ENCODE assay signal across 15 cellular contexts in genomic region chr12:13041224-13041623, GRCh38. TPM values are rescaled to one million over a fixed set of nuclear protein-coding genes. Genes with fewer than 3 reads are reported as not detected.
DNase-seq lines count a peak whose midpoint lies in the region; ATAC-seq and TF ChIP-seq lines count a peak whose summit lies in the region.
"Had no signal": no experiment of that assay in that cellular context is flagged by ENCODE, and none has a peak within 500 bp of the region (broad histone marks: within the 10 kb centered on the region; RNA-seq: fewer than 3 reads in every experiment).

No MANE protein-coding gene starts in this region.

- H3K9me2 ChIP-seq in Loucy (replicated peaks; ENCODE audit: low read depth, low read length), result no peaks in the 10 kb centered on the region

- POLR2A ChIA-PET in activated CD8-positive, alpha-beta T cell treated with anti-CD3 and anti-CD28 coated beads, Interleukin-2, amount 10 ng/mL, durations not matched to agents 7 days and 5 days (lab: Charles Lee), result no interaction called here

- H3K36me3 Mint-ChIP-seq in progenitor cell of endocrine pancreas (ENCODE audit: insufficient read depth) (no peaks in the 10 kb centered on the region), glutamatergic neuron (ENCODE audit: unreplicated experiment) (no peaks in the 10 kb centered on the region)
- no peaks in the 10 kb centered on the region for H3K36me3 Mint-ChIP-seq in activated CD8-positive, alpha-beta T cell treated with anti-CD3 and anti-CD28 coated beads, Interleukin-2, amount 10 ng/mL, durations not matched to agents 7 days and 5 days (ENCODE audit: low read depth)

- peak; percentile 63 for ATAC-seq in left lobe of liver
- no peak for ATAC-seq in activated CD8-positive, alpha-beta T cell treated with anti-CD3 and anti-CD28 coated beads, Interleukin-2, amount 10 ng/mL, durations not matched to agents 7 days and 5 days
- ATAC-seq: A549; CD8-positive, alpha-beta T cell had no signal

- no peaks in the 10 kb centered on the region for H3K27me3 ChIP-seq in Loucy (ENCODE audit: insufficient read depth, low read length, poor library complexity, severe bottlenecking)

- peaks cover 24% of the 10 kb centered on the region for H3K4me1 Mint-ChIP-seq in progenitor cell of endocrine pancreas (ENCODE audit: low read depth)
- H3K4me1 Mint-ChIP-seq in activated CD8-positive, alpha-beta T cell treated with anti-CD3 and anti-CD28 coated beads, Interleukin-2, amount 10 ng/mL, durations not matched to agents 7 days and 5 days (ENCODE audit: low read depth), result peaks cover 13% of the 10 kb centered on the region
- H3K4me1 Mint-ChIP-seq in glutamatergic neuron (ENCODE audit: low read depth, unreplicated experiment), result no peaks in the 10 kb centered on the region

- H3K4me2 ChIP-seq in Loucy (ENCODE audit: low read depth, low read length, poor library complexity, severe bottlenecking), result no peak overlapping the region
- H3K4me2 ChIP-seq: A549 had no signal

- TF ChIP-seq CTCF in Loucy (conservative IDR thresholded peaks at IDR 0.05; ENCODE audit: low read length) (no peak), progenitor cell of endocrine pancreas (IDR thresholded peaks at IDR 0.05; ENCODE audit: unreplicated experiment) (no peak), glutamatergic neuron (IDR thresholded peaks at IDR 0.05; ENCODE audit: partially characterized antibody, unreplicated experiment) (no peak)

- no peak overlapping the region for H3K9ac ChIP-seq in Loucy (ENCODE audit: low read depth, low read length, poor library complexity, severe bottlenecking)

- 0 out of 2 replicates have a peak overlapping the region, but pooled peaks have one; percentile 80 for H2AFZ ChIP-seq in Loucy (ENCODE audit: low read length)

- peaks cover 18% of the 10 kb centered on the region; the same call in 1 of the 2 replicates for H3K79me2 ChIP-seq in Loucy (ENCODE audit: insufficient read depth, low read length)

- CTCF ChIA-PET in activated CD8-positive, alpha-beta T cell treated with anti-CD3 and anti-CD28 coated beads, Interleukin-2, amount 10 ng/mL, durations not matched to agents 7 days and 5 days (lab: Charles Lee), result no interaction called here

- DNase-seq in left lobe of liver (ENCODE audit: low spot score) (no peak), progenitor cell of endocrine pancreas (ENCODE audit: low spot score, unreplicated experiment) (no peak), NCI-H2196 treated with DMSO at 0.1 percent for 48 hours (lab: John Stamatoyannopoulos, UW; ENCODE audit: unreplicated experiment) (no peak), glutamatergic neuron (no peak)
- no peak for DNase-seq in activated CD8-positive, alpha-beta T cell treated with anti-CD3 and anti-CD28 coated beads, Interleukin-2, amount 10 ng/mL, durations not matched to agents 7 days and 5 days
- DNase-seq: BE2C; CD8-positive, alpha-beta T cell; COR-L47; DMS153; DMS79 treated with DMSO at 0.1 percent for 48 hours; EL; HCEC 1CT; HFFc6 had no signal

- H3F3A ChIP-seq in Loucy (ENCODE audit: low read depth), result no peaks in the 10 kb centered on the region

- H3K9me3 ChIP-seq in Loucy (ENCODE audit: insufficient read depth, low read depth, low read length), result no peaks in the 10 kb centered on the region
- H3K9me3 ChIP-seq: A549, BE2C had no signal

- H3K4me3 ChIP-seq in Loucy (ENCODE audit: low read length, poor library complexity, severe bottlenecking), result no peak overlapping the region
- H3K4me3 ChIP-seq: A549 had no signal

- H3K4me3 Mint-ChIP-seq in progenitor cell of endocrine pancreas (ENCODE audit: low read depth), result no peak overlapping the region
- H3K4me3 Mint-ChIP-seq in activated CD8-positive, alpha-beta T cell treated with anti-CD3 and anti-CD28 coated beads, Interleukin-2, amount 10 ng/mL, durations not matched to agents 7 days and 5 days, result no peak overlapping the region
- no peak overlapping the region for H3K4me3 Mint-ChIP-seq in glutamatergic neuron (ENCODE audit: unreplicated experiment)
- H3K4me3 Mint-ChIP-seq: CD8-positive, alpha-beta T cell; HFFc6 had no signal

- no peaks in the 10 kb centered on the region for H3K36me3 ChIP-seq in Loucy (ENCODE audit: insufficient read depth, low read length)
- H3K36me3 ChIP-seq: BE2C had no signal

- H3K27me3 Mint-ChIP-seq in progenitor cell of endocrine pancreas (peaks cover 37% of the 10 kb centered on the region), glutamatergic neuron (ENCODE audit: unreplicated experiment) (no peaks in the 10 kb centered on the region)
- peaks cover 20% of the 10 kb centered on the region for H3K27me3 Mint-ChIP-seq in activated CD8-positive, alpha-beta T cell treated with anti-CD3 and anti-CD28 coated beads, Interleukin-2, amount 10 ng/mL, durations not matched to agents 7 days and 5 days (ENCODE audit: low read depth)

- H3K4me1 ChIP-seq in Loucy (ENCODE audit: insufficient read depth, low read length, poor library complexity, severe bottlenecking), result peaks cover 24% of the 10 kb centered on the region
- H3K4me1 ChIP-seq: BE2C had no signal

- no peaks in the 10 kb centered on the region for H4K20me1 ChIP-seq in Loucy (ENCODE audit: insufficient read depth, low read length, poor library complexity, severe bottlenecking)

- H3K27ac Mint-ChIP-seq in progenitor cell of endocrine pancreas (peak overlapping the region; percentile 6), glutamatergic neuron (ENCODE audit: unreplicated experiment) (no peak overlapping the region)
- H3K27ac Mint-ChIP-seq in activated CD8-positive, alpha-beta T cell treated with anti-CD3 and anti-CD28 coated beads, Interleukin-2, amount 10 ng/mL, durations not matched to agents 7 days and 5 days, result no peak overlapping the region
- H3K27ac Mint-ChIP-seq: CD8-positive, alpha-beta T cell; HFFc6 had no signal

- no peaks in the 10 kb centered on the region for H3K9me3 Mint-ChIP-seq in progenitor cell of endocrine pancreas (ENCODE audit: low read depth)
- no peaks in the 10 kb centered on the region for H3K9me3 Mint-ChIP-seq in activated CD8-positive, alpha-beta T cell treated with anti-CD3 and anti-CD28 coated beads, Interleukin-2, amount 10 ng/mL, durations not matched to agents 7 days and 5 days (ENCODE audit: insufficient read depth)
- H3K9me3 Mint-ChIP-seq in glutamatergic neuron (ENCODE audit: unreplicated experiment), result peaks cover 2% of the 10 kb centered on the region
- H3K9me3 Mint-ChIP-seq: CD8-positive, alpha-beta T cell; HFFc6 had no signal

RNA-seq across cellular contexts. Expression of gene FAM234B, which starts 3.0 kb away (rescaled TPM):
- 4.4 TPM for total RNA-seq in left lobe of liver
- total RNA-seq in progenitor cell of endocrine pancreas, result 18.7 and 19.7 TPM in 2 replicates
- total RNA-seq in activated CD8-positive, alpha-beta T cell treated with anti-CD3 and anti-CD28 coated beads, Interleukin-2, amount 10 ng/mL, durations not matched to agents 7 days and 5 days, result 1 to 10 TPM; 4.2 to 4.3 TPM
- 26.8 TPM for total RNA-seq in glutamatergic neuron (ENCODE audit: unreplicated experiment)

RNA-seq across cellular contexts. Expression of gene HEBP1, which starts 41.2 kb away (rescaled TPM):
- total RNA-seq in left lobe of liver (86.6 TPM), progenitor cell of endocrine pancreas (109 and 111 TPM in 2 replicates), glutamatergic neuron (ENCODE audit: unreplicated experiment) (3.0 TPM)
- 10 to 100 TPM; 13.2 to 14.6 TPM for total RNA-seq in activated CD8-positive, alpha-beta T cell treated with anti-CD3 and anti-CD28 coated beads, Interleukin-2, amount 10 ng/mL, durations not matched to agents 7 days and 5 days
